Comparison of ENCODE assay signal across 4 cellular contexts in genomic region chr9:41119719-41120118, GRCh38. TPM values are rescaled to one million over a fixed set of nuclear protein-coding genes. Genes with fewer than 3 reads are reported as not detected.
"Had no signal": no experiment of that assay in that cellular context is flagged by ENCODE, and none has a peak within 500 bp of the region (broad histone marks: within the 10 kb centered on the region; RNA-seq: fewer than 3 reads in every experiment).

No MANE protein-coding gene starts in this region.

RNA-seq across cellular contexts. Expression of gene FOXD4L6, which starts 8.8 kb away (rescaled TPM):
- total RNA-seq: HT-29 had no signal
- polyA plus RNA-seq: GM23338, H1, IgD-negative memory B cell had no signal
